Comparison of ENCODE assay signal across 9 cellular contexts in genomic region chr7:139682136-139683013, GRCh38.
DNase-seq lines count a peak whose midpoint lies in the region; ATAC-seq lines count a peak whose summit lies in the region.
"Had no signal": no experiment of that assay in that cellular context is flagged by ENCODE, and none has a peak within 500 bp of the region (broad histone marks: within the 10 kb centered on the region; RNA-seq: fewer than 3 reads in every experiment).

No MANE protein-coding gene starts in this region.

- peaks cover 10 to 16% of the 10 kb centered on the region in 2 donors for H3K9me3 Mint-ChIP-seq in activated naive CD4-positive, alpha-beta T cell treated with anti-CD3 and anti-CD28 coated beads, Interleukin-2, amount 50 U/mL, for 72 hours

- ATAC-seq in GM18502 (IDR thresholded peaks at IDR 0.05; ENCODE audit: poor library complexity, unreplicated experiment): peak; percentile 62
- peak; percentile 41 for ATAC-seq in HG02852 (IDR thresholded peaks at IDR 0.05; ENCODE audit: unreplicated experiment)
- ATAC-seq in activated naive CD4-positive, alpha-beta T cell treated with anti-CD3 and anti-CD28 coated beads, Interleukin-2, amount 50 U/mL, for 72 hours: peak; percentile 77 to 80

- peaks cover 20 to 43% of the 10 kb centered on the region in 2 donors for H3K36me3 Mint-ChIP-seq in activated naive CD4-positive, alpha-beta T cell treated with anti-CD3 and anti-CD28 coated beads, Interleukin-2, amount 50 U/mL, for 72 hours

- H3K27ac Mint-ChIP-seq in activated naive CD4-positive, alpha-beta T cell treated with anti-CD3 and anti-CD28 coated beads, Interleukin-2, amount 50 U/mL, for 72 hours: peak overlapping the region; percentile 67 to 96

- DNase-seq in activated naive CD4-positive, alpha-beta T cell treated with anti-CD3 and anti-CD28 coated beads, Interleukin-2, amount 50 U/mL, for 72 hours (ENCODE audit: low spot score in 2 of 2): peak; percentile 53 to 86
- DNase-seq in kidney tubule cell (ENCODE audit: low spot score) (peak; percentile 97), HUDEP-2 (lab: John Stamatoyannopoulos, UW; ENCODE audit: unreplicated experiment in 76 of 76) (no peak), NCI-H1092 (lab: John Stamatoyannopoulos, UW) (no peak), SKM-1 (lab: John Stamatoyannopoulos, UW; ENCODE audit: unreplicated experiment) (no peak)
- no peak for DNase-seq in central memory CD4-positive, alpha-beta T cell
- DNase-seq: naive thymus-derived CD8-positive, alpha-beta T cell had no signal

Comparison
In these comparisons a context has a peak if more than half of its experiments do, and no peak if none do; other contexts are left out.
1. DNase-seq: peak in activated naive CD4-positive, alpha-beta T cell treated with anti-CD3 and anti-CD28 coated beads, Interleukin-2, amount 50 U/mL, for 72 hours (2 of 2) and kidney tubule cell (single experiment); none in HUDEP-2 (0 of 76), NCI-H1092 (single experiment), central memory CD4-positive, alpha-beta T cell (single experiment) and SKM-1 (single experiment).
2. Peak in every context shown above with its lines, with median percentiles within 50 percentile points of each other: ATAC-seq.